25 cellular contexts compared by ENCODE assay signal in the genomic region with DNA sequence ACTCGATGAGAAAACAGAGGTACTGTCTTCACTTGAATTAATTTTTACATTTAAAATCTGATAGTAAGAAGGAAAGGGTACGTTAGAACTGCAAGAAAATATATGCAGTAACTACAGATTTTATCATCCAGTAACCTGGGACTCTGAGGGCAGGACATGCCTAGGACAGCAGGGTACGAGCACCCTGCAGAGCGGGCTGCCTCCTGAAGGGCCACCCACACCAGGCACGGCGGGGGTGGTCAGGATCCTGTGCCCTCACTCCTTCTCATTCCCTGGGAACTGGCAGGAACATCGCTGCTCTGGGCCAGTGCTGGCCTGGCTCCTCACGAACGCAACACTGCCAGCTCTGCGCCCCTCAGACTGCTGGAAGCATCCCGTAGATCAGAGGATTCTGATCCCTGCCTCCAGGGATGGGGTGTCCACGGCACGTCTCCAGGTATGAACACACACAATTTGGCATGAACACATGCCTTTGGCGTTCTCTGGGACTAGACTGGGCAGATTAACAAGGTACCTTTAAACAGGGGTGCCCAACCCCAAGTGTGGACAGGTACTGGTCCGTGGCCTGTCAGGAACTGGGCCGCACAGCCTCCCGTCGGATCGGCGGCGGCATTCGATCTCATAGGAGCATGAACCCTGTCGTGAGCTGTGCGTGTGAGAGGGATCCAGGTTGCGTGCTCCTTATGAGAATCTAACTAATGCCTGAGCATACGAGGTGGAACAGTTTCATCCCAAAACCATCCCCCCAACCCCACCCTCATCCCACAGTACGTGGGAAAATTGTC.
"Had no signal": no experiment of that assay in that cellular context is flagged by ENCODE, and none has a peak within 500 bp of the region (broad histone marks: within the 10 kb centered on the region; RNA-seq: fewer than 3 reads in every experiment).

No MANE protein-coding gene starts in this region.

- H3K4me1 ChIP-seq: parathyroid adenoma had no signal

- H3K36me3 ChIP-seq: sigmoid colon, stomach, suprapubic skin, transverse colon, uterus, WERI-Rb-1 had no signal

- FAIRE-seq: TTC549 had no signal

- H3K9me3 ChIP-seq: sigmoid colon, suprapubic skin, uterus had no signal

- H3K4me3 Mint-ChIP-seq: activated naive CD8-positive, alpha-beta T cell treated with anti-CD3 and anti-CD28 coated beads for 36 hours; activated T-cell treated with anti-CD3 and anti-CD28 coated beads, Interleukin-2, amount 50 U/mL, for 4 hours; immature natural killer cell; memory B cell; natural killer cell treated with Interleukin-12 subunit alpha and Interleukin-12 subunit beta and Interleukin-15 and Interleukin-18, amount 100 ng/mL, for 72 hours; stimulated activated memory B cell treated with anti-CD40 and anti-IgM and Interleukin-4, amounts not matched to agents 10 μg/mL and 1 μg/mL and 100 μg/mL, for 72 hours had no signal

- H3K4me3 ChIP-seq: sigmoid colon, smooth muscle cell, stomach, suprapubic skin, transverse colon, uterus had no signal

- H3K9me3 Mint-ChIP-seq: activated naive CD8-positive, alpha-beta T cell treated with anti-CD3 and anti-CD28 coated beads for 36 hours; natural killer cell treated with Interleukin-12 subunit alpha and Interleukin-12 subunit beta and Interleukin-15 and Interleukin-18, amount 100 ng/mL, for 72 hours had no signal

- H3K4me2 ChIP-seq: smooth muscle cell had no signal

- H3K9ac ChIP-seq: parathyroid adenoma had no signal

- H3K27ac ChIP-seq: foreskin keratinocyte, parathyroid adenoma, sigmoid colon, stomach, suprapubic skin, transverse colon, uterus, WERI-Rb-1 had no signal

- DNase-seq: activated CD4-positive, alpha-beta T cell treated with anti-CD3 and anti-CD28 coated beads for 1 hour; activated CD4-positive, alpha-beta T cell treated with anti-CD3 and anti-CD28 coated beads, Interleukin-2, amount 50 U/mL, for 1 hour; activated CD8-positive, alpha-beta memory T cell treated with anti-CD3 and anti-CD28 coated beads, Interleukin-2, amount 50 U/mL, for 4 hours; activated naive CD4-positive, alpha-beta T cell treated with Interleukin-2 at 50 U/mL for 16 hours; activated naive CD8-positive, alpha-beta T cell treated with anti-CD3 and anti-CD28 coated beads for 36 hours; activated T-cell treated with anti-CD3 and anti-CD28 coated beads, Interleukin-2, amount 50 U/mL, for 4 hours; cerebellar nuclear complex; effector CD8-positive, alpha-beta T cell; foreskin keratinocyte; immature natural killer cell; nucleus accumbens; sigmoid colon; stimulated activated CD4-positive, alpha-beta T cell treated with anti-CD3 and anti-CD28 coated beads, Interleukin-15, amount 100 ng/mL, for 24 hours; stomach; T-helper 1 cell; transverse colon; uterus had no signal

- H3K36me3 Mint-ChIP-seq: activated naive CD8-positive, alpha-beta T cell treated with anti-CD3 and anti-CD28 coated beads for 36 hours; immature natural killer cell; memory B cell; natural killer cell treated with Interleukin-12 subunit alpha and Interleukin-12 subunit beta and Interleukin-15 and Interleukin-18, amount 100 ng/mL, for 72 hours; stimulated activated memory B cell treated with anti-CD40 and anti-IgM and Interleukin-4, amounts not matched to agents 10 μg/mL and 1 μg/mL and 100 μg/mL, for 72 hours had no signal

- H3K27ac Mint-ChIP-seq: activated naive CD8-positive, alpha-beta T cell treated with anti-CD3 and anti-CD28 coated beads for 36 hours; immature natural killer cell; memory B cell; natural killer cell treated with Interleukin-12 subunit alpha and Interleukin-12 subunit beta and Interleukin-15 and Interleukin-18, amount 100 ng/mL, for 72 hours; stimulated activated memory B cell treated with anti-CD40 and anti-IgM and Interleukin-4, amounts not matched to agents 10 μg/mL and 1 μg/mL and 100 μg/mL, for 72 hours had no signal

- H3K27me3 ChIP-seq: foreskin keratinocyte, sigmoid colon, stomach, transverse colon, uterus had no signal
